Comparison of ENCODE assay signal across 10 cellular contexts in the genomic region with DNA sequence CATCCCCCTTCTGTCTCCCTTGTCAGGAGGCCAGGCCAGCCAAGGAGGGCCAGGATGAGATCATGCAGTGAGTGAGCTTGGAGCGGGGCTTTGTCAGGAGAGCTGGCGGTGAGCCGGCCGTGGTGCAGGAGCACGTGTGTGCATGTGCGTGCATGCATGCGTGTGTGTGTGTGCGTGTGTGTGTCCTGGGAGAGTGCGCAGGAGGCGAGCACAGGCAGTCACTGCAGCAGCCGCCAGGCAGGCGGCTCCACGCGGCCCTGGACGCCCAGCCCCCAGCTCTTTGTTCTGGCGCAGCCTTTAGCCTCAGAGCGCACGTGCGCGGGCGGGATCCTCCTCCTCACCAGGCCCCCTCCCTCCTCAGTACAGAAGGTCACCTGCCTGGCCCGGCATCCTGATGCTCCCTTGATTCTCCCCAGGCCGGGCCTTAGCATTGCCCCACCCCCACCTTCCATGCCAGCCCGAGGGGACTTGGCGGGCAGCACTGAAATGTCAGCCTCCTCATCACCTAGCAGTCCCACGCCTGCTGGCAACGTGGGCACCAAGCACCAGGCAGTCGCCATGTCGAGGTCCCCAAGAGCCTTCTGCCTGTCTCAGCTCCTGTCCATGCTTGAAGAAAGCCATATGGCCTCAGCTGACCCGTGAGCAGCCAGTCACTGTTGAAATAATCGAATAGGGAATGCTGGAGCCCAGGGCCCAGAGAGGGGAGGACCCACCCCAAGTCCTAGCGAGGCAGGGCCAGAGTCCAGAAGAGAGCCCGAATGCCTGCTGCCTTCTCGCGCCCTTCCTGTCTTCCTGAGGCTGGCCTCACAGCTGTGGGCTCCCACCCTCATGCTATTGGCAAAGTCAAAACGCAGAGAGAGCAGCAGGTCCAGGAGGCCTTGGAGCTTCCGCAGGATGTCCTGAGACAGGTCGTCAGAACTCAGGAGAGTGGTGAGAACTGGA.
DNase-seq lines count a peak whose midpoint lies in the region; ATAC-seq and TF ChIP-seq lines count a peak whose summit lies in the region.
"Had no signal": no experiment of that assay in that cellular context is flagged by ENCODE, and none has a peak within 500 bp of the region (broad histone marks: within the 10 kb centered on the region; RNA-seq: fewer than 3 reads in every experiment).

No MANE protein-coding gene starts in this region.

- H3K27ac ChIP-seq in breast epithelium, result peak overlapping the region; percentile 73 to 82
- H3K27ac ChIP-seq in muscle layer of colon (ENCODE audit: low read depth, low read length), result peak overlapping the region; percentile 95
- no peak overlapping the region for H3K27ac ChIP-seq in aorta (ENCODE audit: low read depth in 1 of 2, low read length in 2 of 2)
- H3K27ac ChIP-seq: A549, neutrophil had no signal

- intact Hi-C loops in breast epithelium (cut with DNase I; ENCODE audit: low total_unique reads) (no loop called here), MCF 10A (cut with micrococcal nuclease) (no loop called here), aorta (cut with DNase I) (no loop called here)

- CTCF ChIA-PET in MCF 10A (lab: Yijun Ruan, JAX) (interaction anchor here (0.6 kb wide), 2 partner anchors 287 to 793 kb away, joined by 3 read pairs; no protein-coding TSS in a partner anchor), GM10248 (lab: Yijun Ruan, JAX) (interaction anchor here (1.3 to 1.4 kb wide), 3 partner anchors 16 to 25 kb away, joined by 3 to 6 read pairs (median 4); no protein-coding TSS in a partner anchor)

- DNase-seq in breast epithelium (ENCODE audit: low spot score in 2 of 2) (peak in 1 of 2 donors; percentile 48), MCF 10A (ENCODE audit: unreplicated experiment) (no peak), fibroblast of the conjunctiva (ENCODE audit: low read depth) (peak; percentile 53), aorta (peak; percentile 74 to 87), NCI-H526 treated with DMSO at 0.1 percent for 48 hours (lab: John Stamatoyannopoulos, UW) (no peak), GM10248 (ENCODE audit: extremely low spot score) (no peak), KG1 (lab: John Stamatoyannopoulos, UW) (no peak)

- 20 to 23% methylated on average over 33 to 38 of the region's 38 CpGs for WGBS in aorta, 2 donors

- H3K4me3 ChIP-seq in breast epithelium (no peak overlapping the region), muscle layer of colon (ENCODE audit: low read depth in 1 of 2, low read length in 2 of 2) (peak overlapping the region; percentile 3 to 7), aorta (ENCODE audit: low read length in 2 of 2) (no peak overlapping the region)
- H3K4me3 ChIP-seq: A549 had no signal

- H3K36me3 Mint-ChIP-seq in MCF 10A (ENCODE audit: insufficient read depth, unreplicated experiment), result peaks cover 34% of the 10 kb centered on the region

- TF ChIP-seq CTCF in breast epithelium (IDR thresholded peaks at IDR 0.05), result no peak
- TF ChIP-seq CTCF in MCF 10A (IDR thresholded peaks at IDR 0.05; ENCODE audit: unreplicated experiment), result no peak
- TF ChIP-seq CTCF in GM10248 (IDR thresholded peaks at IDR 0.05; ENCODE audit: control extremely low read depth, extremely low read depth, low read depth, missing control alignments), result no peak

- H3K9me3 ChIP-seq in breast epithelium (no peaks in the 10 kb centered on the region), muscle layer of colon (ENCODE audit: low read length) (no peaks in the 10 kb centered on the region), aorta (ENCODE audit: control insufficient read depth, low read length) (no peaks in the 10 kb centered on the region)
- H3K9me3 ChIP-seq: A549, neutrophil had no signal

- H3K27me3 ChIP-seq in breast epithelium (no peaks in the 10 kb centered on the region), muscle layer of colon (ENCODE audit: control insufficient read depth in 1 of 2, insufficient read depth in 2 of 2, low read length in 2 of 2) (no peaks in the 10 kb centered on the region), aorta (ENCODE audit: control insufficient read depth in 1 of 2, insufficient read depth in 2 of 2, low read length in 1 of 2) (no peaks in the 10 kb centered on the region)
- H3K27me3 ChIP-seq: neutrophil had no signal

- H3K27ac Mint-ChIP-seq in MCF 10A (ENCODE audit: low read depth, unreplicated experiment), result no peak overlapping the region

- no peak for TF ChIP-seq POLR2A in breast epithelium (IDR thresholded peaks at IDR 0.05)

- POLR2A ChIA-PET in MCF 10A (lab: Yijun Ruan, JAX) (no interaction called here), GM10248 (lab: Yijun Ruan, JAX) (no interaction called here)

- H3K36me3 ChIP-seq in breast epithelium (peaks cover 5% of the 10 kb centered on the region), muscle layer of colon (ENCODE audit: insufficient read depth, low read length) (peaks cover 16% of the 10 kb centered on the region), aorta (ENCODE audit: control insufficient read depth in 1 of 2, insufficient read depth in 2 of 2, low read length in 1 of 2) (peaks cover 0 to under 1% of the 10 kb centered on the region in 2 donors)

- BruUV-seq in MCF 10A (replicated peaks; lab: Mats Ljungman, UMichigan), result no TSS peak

- H3K9me3 Mint-ChIP-seq in MCF 10A (ENCODE audit: unreplicated experiment), result no peaks in the 10 kb centered on the region

- H3K4me3 Mint-ChIP-seq in MCF 10A (ENCODE audit: unreplicated experiment), result no peak overlapping the region

- ATAC-seq in aorta (ENCODE audit: low FRiP score), result peak; percentile 73

- H3K9ac ChIP-seq in muscle layer of colon (ENCODE audit: low read length), result peak overlapping the region; percentile 23

- H3K4me1 Mint-ChIP-seq in MCF 10A (ENCODE audit: insufficient read depth, unreplicated experiment), result no peaks in the 10 kb centered on the region

- H3K27me3 Mint-ChIP-seq in MCF 10A (ENCODE audit: insufficient read depth, unreplicated experiment), result no peaks in the 10 kb centered on the region

- H3K4me1 ChIP-seq in breast epithelium, result peaks cover 5 to 30% of the 10 kb centered on the region in 2 donors
- H3K4me1 ChIP-seq in muscle layer of colon (ENCODE audit: insufficient read depth, low read length), result peaks cover 80% of the 10 kb centered on the region
- H3K4me1 ChIP-seq in aorta (ENCODE audit: control insufficient read depth in 1 of 2, insufficient read depth in 2 of 2, low read length in 2 of 2), result no peaks in the 10 kb centered on the region
- H3K4me1 ChIP-seq: A549 had no signal

Comparison
In these comparisons a context has a peak if more than half of its experiments do, and no peak if none do; other contexts are left out.
1. DNase-seq: peak in fibroblast of the conjunctiva (single experiment) and aorta (2 of 2); none in MCF 10A (single experiment), NCI-H526 treated with DMSO at 0.1 percent for 48 hours (single experiment), GM10248 (single experiment) and KG1 (single experiment).
2. H3K27ac ChIP-seq: peak in breast epithelium (2 of 2) and muscle layer of colon (single experiment); none in aorta (0 of 2).
3. H3K4me3 ChIP-seq: peak in muscle layer of colon (2 of 2); none in breast epithelium (0 of 3) and aorta (0 of 2).